1 cellular context compared by ENCODE assay signal in the genomic region with DNA sequence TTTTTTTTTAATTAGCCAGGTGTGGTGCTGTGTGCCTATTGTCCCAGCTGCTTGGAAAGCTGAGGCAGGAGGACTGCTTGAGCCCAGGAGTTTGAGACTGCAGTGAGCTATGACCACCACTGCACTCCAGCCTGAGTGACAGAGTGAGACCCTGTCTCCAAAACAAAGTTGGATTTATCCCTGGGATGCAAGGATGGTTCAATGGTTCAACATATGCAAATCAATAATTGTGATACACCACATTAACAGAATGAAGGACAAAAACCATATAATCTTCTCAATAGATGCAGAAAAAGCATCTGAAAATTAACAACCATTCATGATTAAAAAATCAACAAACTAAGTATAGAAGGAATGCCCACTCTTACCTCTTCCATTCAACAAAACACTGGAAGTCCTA.
TF ChIP-seq lines count a peak whose summit lies in the region.

No MANE protein-coding gene starts in this region.

TF ChIP-seq in HepG2, 621 proteins besides CTCF, POLR2A, EP300 and RAD21 (continued from another document):
- TF ChIP-seq, protein P1, sequence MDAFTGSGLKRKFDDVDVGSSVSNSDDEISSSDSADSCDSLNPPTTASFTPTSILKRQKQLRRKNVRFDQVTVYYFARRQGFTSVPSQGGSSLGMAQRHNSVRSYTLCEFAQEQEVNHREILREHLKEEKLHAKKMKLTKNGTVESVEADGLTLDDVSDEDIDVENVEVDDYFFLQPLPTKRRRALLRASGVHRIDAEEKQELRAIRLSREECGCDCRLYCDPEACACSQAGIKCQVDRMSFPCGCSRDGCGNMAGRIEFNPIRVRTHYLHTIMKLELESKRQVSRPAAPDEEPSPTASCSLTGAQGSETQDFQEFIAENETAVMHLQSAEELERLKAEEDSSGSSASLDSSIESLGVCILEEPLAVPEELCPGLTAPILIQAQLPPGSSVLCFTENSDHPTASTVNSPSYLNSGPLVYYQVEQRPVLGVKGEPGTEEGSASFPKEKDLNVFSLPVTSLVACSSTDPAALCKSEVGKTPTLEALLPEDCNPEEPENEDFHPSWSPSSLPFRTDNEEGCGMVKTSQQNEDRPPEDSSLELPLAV (CRISPR knock-in tag; conservative IDR thresholded peaks at IDR 0.05; ENCODE audit: low read depth): no peak
- TF ChIP-seq RXRB (CRISPR knock-in tag; IDR thresholded peaks at IDR 0.05; ENCODE audit: borderline replicate concordance) (no peak), RFXANK (CRISPR knock-in tag; IDR thresholded peaks at IDR 0.05) (no peak)
- TF ChIP-seq, protein P2, sequence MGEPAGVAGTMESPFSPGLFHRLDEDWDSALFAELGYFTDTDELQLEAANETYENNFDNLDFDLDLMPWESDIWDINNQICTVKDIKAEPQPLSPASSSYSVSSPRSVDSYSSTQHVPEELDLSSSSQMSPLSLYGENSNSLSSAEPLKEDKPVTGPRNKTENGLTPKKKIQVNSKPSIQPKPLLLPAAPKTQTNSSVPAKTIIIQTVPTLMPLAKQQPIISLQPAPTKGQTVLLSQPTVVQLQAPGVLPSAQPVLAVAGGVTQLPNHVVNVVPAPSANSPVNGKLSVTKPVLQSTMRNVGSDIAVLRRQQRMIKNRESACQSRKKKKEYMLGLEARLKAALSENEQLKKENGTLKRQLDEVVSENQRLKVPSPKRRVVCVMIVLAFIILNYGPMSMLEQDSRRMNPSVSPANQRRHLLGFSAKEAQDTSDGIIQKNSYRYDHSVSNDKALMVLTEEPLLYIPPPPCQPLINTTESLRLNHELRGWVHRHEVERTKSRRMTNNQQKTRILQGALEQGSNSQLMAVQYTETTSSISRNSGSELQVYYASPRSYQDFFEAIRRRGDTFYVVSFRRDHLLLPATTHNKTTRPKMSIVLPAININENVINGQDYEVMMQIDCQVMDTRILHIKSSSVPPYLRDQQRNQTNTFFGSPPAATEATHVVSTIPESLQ (CRISPR knock-in tag; conservative IDR thresholded peaks at IDR 0.05): no peak
TF ChIP-seq in HepG2: peak in this region for 0.
